15 cellular contexts compared by ENCODE assay signal in genomic region chr5:57416246-57416996, GRCh38.
DNase-seq lines count a peak whose midpoint lies in the region; ATAC-seq, FAIRE-seq and TF ChIP-seq lines count a peak whose summit lies in the region.
"Had no signal": no experiment of that assay in that cellular context is flagged by ENCODE, and none has a peak within 500 bp of the region (broad histone marks: within the 10 kb centered on the region; RNA-seq: fewer than 3 reads in every experiment).

No MANE protein-coding gene starts in this region.

- peaks cover 16% of the 10 kb centered on the region for H3F3A ChIP-seq in smooth muscle cell (ENCODE audit: low read depth)

- WGBS in smooth muscle cell (ENCODE audit: low lambda C conversion rate), result 36% methylated on average over 5 of the region's 5 CpGs

- H3K27me3 ChIP-seq in adipocyte (replicated peaks; ENCODE audit: control insufficient read depth, insufficient read depth, low read length), result no peaks in the 10 kb centered on the region
- no peaks in the 10 kb centered on the region for H3K27me3 ChIP-seq in smooth muscle cell (ENCODE audit: low read depth)
- H3K27me3 ChIP-seq: brain microvascular endothelial cell, tibial nerve had no signal

- peak overlapping the region; percentile 42 for H3K27ac ChIP-seq in smooth muscle cell (ENCODE audit: low read depth)
- H3K27ac ChIP-seq: brain microvascular endothelial cell, psoas muscle, tibial nerve had no signal

- H3K4me1 ChIP-seq in adipocyte (ENCODE audit: control insufficient read depth, insufficient read depth, low read length) (peaks cover 42% of the 10 kb centered on the region), smooth muscle cell (ENCODE audit: low read depth) (no peaks in the 10 kb centered on the region)
- H3K4me1 ChIP-seq: psoas muscle, tibial nerve had no signal

- TF ChIP-seq CTCF in foreskin fibroblast (IDR thresholded peaks at IDR 0.05; ENCODE audit: low read depth, low read length) (no peak), smooth muscle cell (IDR thresholded peaks at IDR 0.05; ENCODE audit: borderline replicate concordance, insufficient read depth, poor library complexity, severe bottlenecking) (no peak)

- H3K36me3 ChIP-seq in adipocyte (ENCODE audit: control insufficient read depth, insufficient read depth, low read length, severe bottlenecking) (no peaks in the 10 kb centered on the region), smooth muscle cell (ENCODE audit: low read depth) (no peaks in the 10 kb centered on the region)
- H3K36me3 ChIP-seq: brain microvascular endothelial cell, tibial nerve had no signal

- H3K27me3 Mint-ChIP-seq in activated T-helper 2 cell treated with anti-CD3 and anti-CD28 coated beads, Interferon-gamma antibody, Interleukin-2, Interleukin-4, amounts not matched to agents 10 μg/mL and 5 μg/mL and 100 μg/mL, durations not matched to agents 14 hours and 24 hours and 36 hours (ENCODE audit: low read depth), result peaks cover 8% of the 10 kb centered on the region
- H3K27me3 Mint-ChIP-seq in activated CD8-positive, alpha-beta memory T cell treated with anti-CD3 and anti-CD28 coated beads, Interleukin-2, amount 10 ng/mL, durations not matched to agents 7 days and 5 days, result peaks cover 5% of the 10 kb centered on the region

- H2AFZ ChIP-seq in smooth muscle cell (ENCODE audit: low read depth), result no peak overlapping the region

- no peak overlapping the region for H3K27ac Mint-ChIP-seq in activated T-helper 2 cell treated with anti-CD3 and anti-CD28 coated beads, Interferon-gamma antibody, Interleukin-2, Interleukin-4, amounts not matched to agents 10 μg/mL and 5 μg/mL and 100 μg/mL, durations not matched to agents 14 hours and 24 hours and 36 hours
- H3K27ac Mint-ChIP-seq in activated CD8-positive, alpha-beta memory T cell treated with anti-CD3 and anti-CD28 coated beads, Interleukin-2, amount 10 ng/mL, durations not matched to agents 7 days and 5 days, result no peak overlapping the region
- H3K27ac Mint-ChIP-seq: activated CD4-positive, alpha-beta T cell treated with anti-CD3 and anti-CD28 coated beads, Interleukin-2, amount 10 ng/mL, durations not matched to agents 7 days and 5 days had no signal

- no peak overlapping the region for H3K9ac ChIP-seq in adipocyte (ENCODE audit: low read length)
- H3K9ac ChIP-seq in smooth muscle cell (ENCODE audit: low read depth), result no peak overlapping the region

- no peaks in the 10 kb centered on the region for H3K4me1 Mint-ChIP-seq in activated T-helper 2 cell treated with anti-CD3 and anti-CD28 coated beads, Interferon-gamma antibody, Interleukin-2, Interleukin-4, amounts not matched to agents 10 μg/mL and 5 μg/mL and 100 μg/mL, durations not matched to agents 14 hours and 24 hours and 36 hours (ENCODE audit: low read depth)
- no peaks in the 10 kb centered on the region for H3K4me1 Mint-ChIP-seq in activated CD8-positive, alpha-beta memory T cell treated with anti-CD3 and anti-CD28 coated beads, Interleukin-2, amount 10 ng/mL, durations not matched to agents 7 days and 5 days
- H3K4me1 Mint-ChIP-seq: activated CD4-positive, alpha-beta T cell treated with anti-CD3 and anti-CD28 coated beads, Interleukin-2, amount 10 ng/mL, durations not matched to agents 7 days and 5 days had no signal

- H4K20me1 ChIP-seq in smooth muscle cell (ENCODE audit: low read depth), result no peaks in the 10 kb centered on the region

- no peaks in the 10 kb centered on the region for H3K79me2 ChIP-seq in smooth muscle cell (ENCODE audit: low read depth)

- FAIRE-seq in RCC 7860 (lab: Jason Lieb, UNC), result no peak
- FAIRE-seq: A204.1, endothelial cell of umbilical vein, GM12892 had no signal

- H3K9me3 Mint-ChIP-seq in activated T-helper 2 cell treated with anti-CD3 and anti-CD28 coated beads, Interferon-gamma antibody, Interleukin-2, Interleukin-4, amounts not matched to agents 10 μg/mL and 5 μg/mL and 100 μg/mL, durations not matched to agents 14 hours and 24 hours and 36 hours, result no peaks in the 10 kb centered on the region
- no peaks in the 10 kb centered on the region for H3K9me3 Mint-ChIP-seq in activated CD8-positive, alpha-beta memory T cell treated with anti-CD3 and anti-CD28 coated beads, Interleukin-2, amount 10 ng/mL, durations not matched to agents 7 days and 5 days (ENCODE audit: low read depth)
- H3K9me3 Mint-ChIP-seq: activated CD4-positive, alpha-beta T cell treated with anti-CD3 and anti-CD28 coated beads, Interleukin-2, amount 10 ng/mL, durations not matched to agents 7 days and 5 days had no signal

- DNase-seq in NCI-H2171 treated with DMSO at 0.1 percent for 48 hours (lab: John Stamatoyannopoulos, UW) (peak; percentile 9), NCI-H2171 (lab: John Stamatoyannopoulos, UW) (no peak), adipocyte (ENCODE audit: low read depth) (peak; percentile 69), foreskin fibroblast (peak; percentile 76 to 85), smooth muscle cell (lab: John Stamatoyannopoulos, UW; ENCODE audit: unreplicated experiment) (no peak), RCC 7860 (ENCODE audit: low spot score) (no peak)
- DNase-seq in activated T-helper 2 cell treated with anti-CD3 and anti-CD28 coated beads, Interferon-gamma antibody, Interleukin-2, Interleukin-4, amounts not matched to agents 10 μg/mL and 5 μg/mL and 100 μg/mL, durations not matched to agents 14 hours and 24 hours and 36 hours (ENCODE audit: low spot score), result no peak
- DNase-seq in activated CD8-positive, alpha-beta memory T cell treated with anti-CD3 and anti-CD28 coated beads, Interleukin-2, amount 10 ng/mL, durations not matched to agents 7 days and 5 days, result no peak
- DNase-seq: activated CD4-positive, alpha-beta T cell treated with anti-CD3 and anti-CD28 coated beads, Interleukin-2, amount 10 ng/mL, durations not matched to agents 7 days and 5 days; brain microvascular endothelial cell; psoas muscle had no signal

- H3K9me3 ChIP-seq in adipocyte (ENCODE audit: control insufficient read depth, low read length) (no peaks in the 10 kb centered on the region), smooth muscle cell (replicated peaks; ENCODE audit: low read depth) (no peaks in the 10 kb centered on the region)
- H3K9me3 ChIP-seq: psoas muscle, tibial nerve had no signal

- no peaks in the 10 kb centered on the region for H3K36me3 Mint-ChIP-seq in activated T-helper 2 cell treated with anti-CD3 and anti-CD28 coated beads, Interferon-gamma antibody, Interleukin-2, Interleukin-4, amounts not matched to agents 10 μg/mL and 5 μg/mL and 100 μg/mL, durations not matched to agents 14 hours and 24 hours and 36 hours (ENCODE audit: low read depth)
- H3K36me3 Mint-ChIP-seq in activated CD8-positive, alpha-beta memory T cell treated with anti-CD3 and anti-CD28 coated beads, Interleukin-2, amount 10 ng/mL, durations not matched to agents 7 days and 5 days, result no peaks in the 10 kb centered on the region

- intact Hi-C loops in activated T-helper 2 cell treated with anti-CD3 and anti-CD28 coated beads, Interferon-gamma antibody, Interleukin-2, Interleukin-4, amounts not matched to agents 10 μg/mL and 5 μg/mL and 100 μg/mL, durations not matched to agents 14 hours and 24 hours and 36 hours (cut with micrococcal nuclease), result loop anchor here (2.0 kb wide), 1 partner anchor 22 kb away; no protein-coding TSS in a partner anchor

- H3K4me3 Mint-ChIP-seq in activated T-helper 2 cell treated with anti-CD3 and anti-CD28 coated beads, Interferon-gamma antibody, Interleukin-2, Interleukin-4, amounts not matched to agents 10 μg/mL and 5 μg/mL and 100 μg/mL, durations not matched to agents 14 hours and 24 hours and 36 hours (ENCODE audit: low read depth), result no peak overlapping the region
- H3K4me3 Mint-ChIP-seq in activated CD8-positive, alpha-beta memory T cell treated with anti-CD3 and anti-CD28 coated beads, Interleukin-2, amount 10 ng/mL, durations not matched to agents 7 days and 5 days, result no peak overlapping the region
- H3K4me3 Mint-ChIP-seq: activated CD4-positive, alpha-beta T cell treated with anti-CD3 and anti-CD28 coated beads, Interleukin-2, amount 10 ng/mL, durations not matched to agents 7 days and 5 days had no signal

- peak overlapping the region; percentile 11 for H3K4me2 ChIP-seq in smooth muscle cell

- CTCF ChIA-PET in activated CD8-positive, alpha-beta memory T cell treated with anti-CD3 and anti-CD28 coated beads, Interleukin-2, amount 10 ng/mL, durations not matched to agents 7 days and 5 days (lab: Charles Lee), result no interaction called here

- no peak for ATAC-seq in activated CD8-positive, alpha-beta memory T cell treated with anti-CD3 and anti-CD28 coated beads, Interleukin-2, amount 10 ng/mL, durations not matched to agents 7 days and 5 days
- ATAC-seq: psoas muscle had no signal

- no peak overlapping the region for H3K4me3 ChIP-seq in adipocyte (ENCODE audit: low read length)
- H3K4me3 ChIP-seq in foreskin fibroblast (ENCODE audit: low read depth in 1 of 2, low read length in 2 of 2), result no peak overlapping the region
- no peak overlapping the region for H3K4me3 ChIP-seq in smooth muscle cell
- H3K4me3 ChIP-seq: psoas muscle, tibial nerve had no signal

Comparison
In these comparisons a context has a peak if more than half of its experiments do, and no peak if none do; other contexts are left out.
1. DNase-seq: peak in NCI-H2171 treated with DMSO at 0.1 percent for 48 hours (single experiment), adipocyte (single experiment) and foreskin fibroblast (2 of 2); none in NCI-H2171 (single experiment), smooth muscle cell (single experiment), activated T-helper 2 cell treated with anti-CD3 and anti-CD28 coated beads, Interferon-gamma antibody, Interleukin-2, Interleukin-4, amounts not matched to agents 10 μg/mL and 5 μg/mL and 100 μg/mL, durations not matched to agents 14 hours and 24 hours and 36 hours (single experiment), activated CD8-positive, alpha-beta memory T cell treated with anti-CD3 and anti-CD28 coated beads, Interleukin-2, amount 10 ng/mL, durations not matched to agents 7 days and 5 days (single experiment) and RCC 7860 (single experiment).